In genomic region chr14:105408592-105408991, GRCh38 we compare ENCODE assay signal across 22 cellular contexts. TPM values are rescaled to one million over a fixed set of nuclear protein-coding genes. Genes with fewer than 3 reads are reported as not detected.
DNase-seq lines count a peak whose midpoint lies in the region; ATAC-seq, FAIRE-seq and TF ChIP-seq lines count a peak whose summit lies in the region.
"Had no signal": no experiment of that assay in that cellular context is flagged by ENCODE, and none has a peak within 500 bp of the region (broad histone marks: within the 10 kb centered on the region; RNA-seq: fewer than 3 reads in every experiment).

No MANE protein-coding gene starts in this region.

- TF ChIP-seq CTCF in A549 (IDR thresholded peaks at IDR 0.05) (no peak), H9 (conservative IDR thresholded peaks at IDR 0.05) (no peak), neural crest cell (conservative IDR thresholded peaks at IDR 0.05) (no peak), Calu3 (IDR thresholded peaks at IDR 0.05; ENCODE audit: unreplicated experiment) (no peak)

- H3K9me3 ChIP-seq in A549 (peaks cover 15% of the 10 kb centered on the region), H9 (ENCODE audit: control insufficient read depth, low read depth, low read length) (peaks cover 7% of the 10 kb centered on the region)
- H3K9me3 ChIP-seq: BE2C had no signal

- H3K27ac ChIP-seq in A549 (no peak overlapping the region), H9 (ENCODE audit: insufficient read length, low read depth, low read length) (no peak overlapping the region)
- H3K27ac ChIP-seq: KMS-11 had no signal

- intact Hi-C loops in dendritic cell treated with granulocyte-macrophage colony-stimulating factor and Interleukin-4, amounts not matched to agents 40 ng/mL and 50 ng/mL, for 4 days (cut with micrococcal nuclease) = loop anchor here (5.0 kb wide), 1 partner anchor 36 kb away; no protein-coding TSS in a partner anchor
- intact Hi-C loops in Calu3 (cut with micrococcal nuclease; ENCODE audit: unreplicated experiment) = no loop called here

- no peak overlapping the region for H4K8ac ChIP-seq in H9 (replicated peaks; ENCODE audit: insufficient read length, low read depth, low read length)

- no peak overlapping the region for H2AFZ ChIP-seq in H9 (ENCODE audit: low read length)

- no peak overlapping the region for H3T11ph ChIP-seq in H9 (ENCODE audit: low read length)

- H2AK5ac ChIP-seq in H9 (ENCODE audit: insufficient read length, low read length) = no peak overlapping the region

- no peak overlapping the region for H2BK15ac ChIP-seq in H9 (ENCODE audit: low read depth, low read length)

- H3K27me3 Mint-ChIP-seq in H9 (ENCODE audit: low read depth) (peaks cover 96% of the 10 kb centered on the region), neural crest cell (ENCODE audit: low read depth) (peaks cover 42% of the 10 kb centered on the region), Calu3 (ENCODE audit: unreplicated experiment) (peaks cover 55% of the 10 kb centered on the region)
- H3K27me3 Mint-ChIP-seq in dendritic cell treated with granulocyte-macrophage colony-stimulating factor and Interleukin-4, amounts not matched to agents 40 ng/mL and 50 ng/mL, for 4 days = peaks cover 30% of the 10 kb centered on the region

- no peak overlapping the region for H3K9ac ChIP-seq in H9 (ENCODE audit: extremely low read depth, insufficient read length, low read length)
- H3K9ac ChIP-seq: KMS-11 had no signal

- H2BK12ac ChIP-seq in H9 (ENCODE audit: insufficient read length, low read depth, low read length) = no peak overlapping the region

- BruUV-seq in Calu3 (replicated peaks; lab: Mats Ljungman, UMichigan) = no TSS peak

- H3K14ac ChIP-seq in H9 (ENCODE audit: insufficient read depth, low read length) = 0 out of 2 replicates have a peak overlapping the region, but pooled peaks have one; percentile 34

- no peak for FAIRE-seq in A549 (lab: Jason Lieb, UNC)
- FAIRE-seq: D721Med, G401.6, GM12891, HTR-8/SVneo had no signal

- H3K23me2 ChIP-seq in H9 (ENCODE audit: insufficient read length, low read depth, low read length, poor library complexity, severe bottlenecking) = peaks cover 3% of the 10 kb centered on the region

- peaks cover 18 to 31% of the 10 kb centered on the region in 2 experiments for H3K9me3 Mint-ChIP-seq in H9
- no peaks in the 10 kb centered on the region for H3K9me3 Mint-ChIP-seq in dendritic cell treated with granulocyte-macrophage colony-stimulating factor and Interleukin-4, amounts not matched to agents 40 ng/mL and 50 ng/mL, for 4 days
- peaks cover 7% of the 10 kb centered on the region for H3K9me3 Mint-ChIP-seq in neural crest cell
- H3K9me3 Mint-ChIP-seq in Calu3 (ENCODE audit: low read depth, unreplicated experiment) = no peaks in the 10 kb centered on the region
- H3K9me3 Mint-ChIP-seq: HFFc6 had no signal

- H2BK20ac ChIP-seq in H9 (ENCODE audit: low read depth, low read length, poor library complexity, severe bottlenecking) = no peak overlapping the region

- no peak for TF ChIP-seq POLR2A in A549 (IDR thresholded peaks at IDR 0.05; ENCODE audit: low read length)

- H3K79me2 ChIP-seq in H9 (ENCODE audit: insufficient read depth, low read length) = no peaks in the 10 kb centered on the region

- no peak for TF ChIP-seq EP300 in A549 (IDR thresholded peaks at IDR 0.05)

- H3K27ac Mint-ChIP-seq in H9 (no peak overlapping the region), neural crest cell (ENCODE audit: unreplicated experiment) (no peak overlapping the region), Calu3 (ENCODE audit: unreplicated experiment) (no peak overlapping the region)
- H3K27ac Mint-ChIP-seq in dendritic cell treated with granulocyte-macrophage colony-stimulating factor and Interleukin-4, amounts not matched to agents 40 ng/mL and 50 ng/mL, for 4 days = peak overlapping the region; percentile 80
- H3K27ac Mint-ChIP-seq: CD4-positive, CD25-positive, alpha-beta regulatory T cell; CD8-positive, alpha-beta memory T cell; HFFc6 had no signal

- H3K56ac ChIP-seq in H9 (ENCODE audit: insufficient read length, low read depth, low read length) = no peak overlapping the region

- H4K5ac ChIP-seq in H9 (ENCODE audit: insufficient read length, low read depth, low read length) = no peak overlapping the region

- no peak overlapping the region for H2BK5ac ChIP-seq in H9 (ENCODE audit: insufficient read length, low read length)

- CTCF ChIA-PET in A549 (lab: Yijun Ruan, JAX) (interaction anchor here (0.5 to 1.2 kb wide), 2 partner anchors 40 to 88 kb away, joined by 3 read pairs; no protein-coding TSS in a partner anchor), Calu3 (lab: Charles Lee) (interaction anchor here (0.5 kb wide), 1 partner anchor 15 kb away, joined by 3 read pairs; no protein-coding TSS in a partner anchor)

- H3K4ac ChIP-seq in H9 (ENCODE audit: low read depth, low read length) = no peak overlapping the region

- H3K4me3 Mint-ChIP-seq in H9 = no peak overlapping the region
- H3K4me3 Mint-ChIP-seq in dendritic cell treated with granulocyte-macrophage colony-stimulating factor and Interleukin-4, amounts not matched to agents 40 ng/mL and 50 ng/mL, for 4 days = no peak overlapping the region
- H3K4me3 Mint-ChIP-seq in neural crest cell = peak overlapping the region; percentile 51
- H3K4me3 Mint-ChIP-seq in Calu3 (ENCODE audit: low read depth, unreplicated experiment) = no peak overlapping the region
- H3K4me3 Mint-ChIP-seq: CD8-positive, alpha-beta memory T cell; HFFc6 had no signal

- ATAC-seq in A549 (no peak), HG03280 (IDR thresholded peaks at IDR 0.05; ENCODE audit: unreplicated experiment) (no peak)

- H3K4me2 ChIP-seq in A549 (no peak overlapping the region), H9 (ENCODE audit: insufficient read depth, insufficient read length, low read length) (no peak overlapping the region)
- H3K4me2 ChIP-seq: KMS-11 had no signal

- no peak overlapping the region for H4K91ac ChIP-seq in H9 (ENCODE audit: insufficient read length, low read depth, low read length)

- H3K23ac ChIP-seq in H9 (ENCODE audit: insufficient read length, low read depth, low read length) = no peak overlapping the region

- POLR2A ChIA-PET in A549 (lab: Yijun Ruan, JAX) = no interaction called here

- H3K79me1 ChIP-seq in H9 (ENCODE audit: insufficient read depth, low read depth, low read length, poor library complexity, severe bottlenecking) = no peaks in the 10 kb centered on the region

- H3K4me1 ChIP-seq in A549 (peaks cover 7% of the 10 kb centered on the region; the same call in 2 of the 3 replicates), H9 (ENCODE audit: insufficient read depth, low read length) (no peaks in the 10 kb centered on the region)

- TF ChIP-seq RAD21 in A549 (conservative IDR thresholded peaks at IDR 0.05 in 1 of 2, IDR thresholded peaks at IDR 0.05 in 1 of 2) = no peak

- no peak overlapping the region for H2BK120ac ChIP-seq in H9 (ENCODE audit: low read depth, low read length, poor library complexity, severe bottlenecking)

- DNase-seq in A549 (ENCODE audit: low read depth in 1 of 2, low spot score in 1 of 2) (no peak), H9 (no peak), neural crest cell (ENCODE audit: low read depth, low spot score) (no peak), Kasumi-1 (lab: John Stamatoyannopoulos, UW) (no peak), Calu3 (no peak)
- DNase-seq: ACHN; BE2C; C1 segment of cervical spinal cord; CD4-positive, CD25-positive, alpha-beta regulatory T cell; CD8-positive, alpha-beta memory T cell; COR-L47; GOT3; HCEC 1CT; HFFc6 had no signal

- H3K18ac ChIP-seq in H9 (ENCODE audit: insufficient read length, low read depth, low read length) = no peak overlapping the region

- H3K36me3 Mint-ChIP-seq in H9 (ENCODE audit: insufficient read depth in 1 of 3, low read depth in 3 of 3) (peaks cover 6 to 15% (median 12%) of the 10 kb centered on the region in 3 experiments; a peak in 6 of 7 replicates), neural crest cell (ENCODE audit: low read depth) (peaks cover 15% of the 10 kb centered on the region), Calu3 (ENCODE audit: insufficient read depth, unreplicated experiment) (peaks cover 5% of the 10 kb centered on the region)
- no peaks in the 10 kb centered on the region for H3K36me3 Mint-ChIP-seq in dendritic cell treated with granulocyte-macrophage colony-stimulating factor and Interleukin-4, amounts not matched to agents 40 ng/mL and 50 ng/mL, for 4 days (ENCODE audit: low read depth)
- H3K36me3 Mint-ChIP-seq: CD4-positive, CD25-positive, alpha-beta regulatory T cell; CD8-positive, alpha-beta memory T cell had no signal

- no peak overlapping the region for H3K4me3 ChIP-seq in A549

- peaks cover 7% of the 10 kb centered on the region for H3K27me3 ChIP-seq in H9 (ENCODE audit: insufficient read depth, low read length)
- H3K27me3 ChIP-seq: BE2C had no signal

- H3K4me1 Mint-ChIP-seq in H9 (peaks cover 6 to 25% of the 10 kb centered on the region in 2 experiments; a peak in 3 of 4 replicates), neural crest cell (peaks cover 19% of the 10 kb centered on the region), Calu3 (ENCODE audit: low read depth, unreplicated experiment) (no peaks in the 10 kb centered on the region)
- H3K4me1 Mint-ChIP-seq in dendritic cell treated with granulocyte-macrophage colony-stimulating factor and Interleukin-4, amounts not matched to agents 40 ng/mL and 50 ng/mL, for 4 days (ENCODE audit: low read depth) = peaks cover 70% of the 10 kb centered on the region

- peaks cover 3% of the 10 kb centered on the region for H4K20me1 ChIP-seq in H9 (ENCODE audit: control insufficient read depth, insufficient read depth, insufficient read length)

- WGBS in A549 (ENCODE audit: missing lambda C conversion rate) = 94% methylated on average over 13 of the region's 13 CpGs
- no CpG with 5 or more reads among the region's 13 CpGs for WGBS in H9 (ENCODE audit: extremely low coverage, insufficient read length, low lambda C conversion rate)

RNA-seq across cellular contexts. Expression of gene TEX22, which starts 10.3 kb away (rescaled TPM):
- polyA plus RNA-seq in A549 (2011; rRNA removed) (0.06 and 0.19 TPM in 2 replicates), A549 (2017; fragmentation: RNase III; extraction: RNeasy Plus Mini Kit Qiagen cat#74134 plus additional on column Dnase treatment) (0.23 to 0.51 TPM (median 0.26 TPM) in 3 replicates)
- 0.08 and 0.12 TPM in 2 replicates for polyA plus RNA-seq in A549 (2012; cell fraction: cytosol; rRNA removed)
- 0.65 and 0.84 TPM in 2 replicates for polyA plus RNA-seq in A549 (2012; cell fraction: nucleus; rRNA removed)
- 0.44 and 0.50 TPM in 2 replicates for polyA minus RNA-seq in A549 (2011; rRNA and poly(A)+ RNA removed)
- total RNA-seq in H9 (2021) (0.50 and 0.83 TPM in 2 replicates), neural crest cell (4.4 and 5.2 TPM in 2 replicates), Calu3 (2022) (1.6 and 2.8 TPM in 2 replicates)
- total RNA-seq: A172 had no signal

RNA-seq across cellular contexts. Expression of gene MTA1, which starts 11.0 kb away (rescaled TPM):
- polyA plus RNA-seq in A549 (2011; rRNA removed) (46.8 and 52.7 TPM in 2 replicates), A549 (2017; fragmentation: RNase III; extraction: RNeasy Plus Mini Kit Qiagen cat#74134 plus additional on column Dnase treatment) (80.7 to 89.8 TPM (median 86.7 TPM) in 3 replicates)
- 105 and 111 TPM in 2 replicates for polyA plus RNA-seq in A549 (2012; cell fraction: cytosol; rRNA removed)
- polyA plus RNA-seq in A549 (2012; cell fraction: nucleus; rRNA removed) = 523 and 668 TPM in 2 replicates
- polyA minus RNA-seq in A549 (2011; rRNA and poly(A)+ RNA removed) = 42.6 and 67.3 TPM in 2 replicates
- total RNA-seq in H9 (2021) (222 and 230 TPM in 2 replicates), neural crest cell (246 and 251 TPM in 2 replicates), Calu3 (2022) (161 and 168 TPM in 2 replicates)
